In genomic region chr1:76065212-76065611, GRCh38 we compare ENCODE assay signal across 19 cellular contexts. TPM values are rescaled to one million over a fixed set of nuclear protein-coding genes. Genes with fewer than 3 reads are reported as not detected.
"Had no signal": no experiment of that assay in that cellular context is flagged by ENCODE, and none has a peak within 500 bp of the region (broad histone marks: within the 10 kb centered on the region; RNA-seq: fewer than 3 reads in every experiment).

No MANE protein-coding gene starts in this region.

- H3K27me3 ChIP-seq: SJSA1 had no signal

- H3K4me3 ChIP-seq: SJSA1, SK-N-MC had no signal

- H3K27ac ChIP-seq: SJSA1, SK-N-MC had no signal

- H3K9me3 ChIP-seq: SJSA1 had no signal

- DNase-seq: KBM-7, MV-4-11, NCI-H1048, NCI-H1105, NCI-H1417, NCI-H1436 treated with DMSO at 0.1 percent for 48 hours, NCI-H1694, NCI-H187 treated with DMSO at 0.1 percent for 48 hours, NCI-H2029 treated with DMSO at 0.1 percent for 48 hours, NCI-H2171, NCI-H526 treated with DMSO at 0.1 percent for 48 hours, NCI-H748 treated with DMSO at 0.1 percent for 48 hours, Right ventricle myocardium superior, RPMI8226, SIG-M5 had no signal

- H3K36me3 ChIP-seq: SJSA1 had no signal

RNA-seq across cellular contexts. Expression of gene ST6GALNAC3, which starts 9.3 kb away (rescaled TPM):
- total RNA-seq: HT-29, LHCN-M2 had no signal
